ENCODE assay signal across 1 cellular context in the genomic region with DNA sequence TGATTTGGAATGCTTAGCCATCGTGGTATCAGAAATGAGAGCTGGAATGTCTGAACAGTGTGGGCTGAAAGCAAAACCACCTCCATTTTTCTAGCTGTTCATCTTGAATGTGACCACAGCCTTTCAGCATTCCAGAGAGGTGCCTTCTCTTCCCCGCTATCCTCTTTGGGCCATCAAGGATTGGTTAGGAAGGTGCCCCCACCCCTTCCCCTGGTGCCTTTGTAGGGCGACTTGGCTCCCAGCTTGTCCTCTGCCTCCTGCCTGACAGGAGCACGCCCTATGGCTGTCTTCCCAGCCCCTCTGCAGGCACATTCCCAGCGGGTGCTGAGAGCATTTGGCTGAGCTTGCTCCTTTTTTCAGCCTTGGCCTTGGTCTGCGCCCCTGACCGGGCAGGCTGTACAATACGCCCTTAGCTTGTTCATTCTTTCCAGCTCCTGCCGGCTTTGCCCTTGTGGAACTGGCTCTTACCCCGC.
TF ChIP-seq lines count a peak whose summit lies in the region.

No MANE protein-coding gene starts in this region.

TF ChIP-seq in GM23338, 12 proteins besides CTCF, POLR2A, EP300 and RAD21 (continued from another document):
- TF ChIP-seq CREB1 (CRISPR knock-in tag; IDR thresholded peaks at IDR 0.05; ENCODE audit: low read depth) = no peak
